Comparison of ENCODE assay signal across 11 cellular contexts in the genomic region with DNA sequence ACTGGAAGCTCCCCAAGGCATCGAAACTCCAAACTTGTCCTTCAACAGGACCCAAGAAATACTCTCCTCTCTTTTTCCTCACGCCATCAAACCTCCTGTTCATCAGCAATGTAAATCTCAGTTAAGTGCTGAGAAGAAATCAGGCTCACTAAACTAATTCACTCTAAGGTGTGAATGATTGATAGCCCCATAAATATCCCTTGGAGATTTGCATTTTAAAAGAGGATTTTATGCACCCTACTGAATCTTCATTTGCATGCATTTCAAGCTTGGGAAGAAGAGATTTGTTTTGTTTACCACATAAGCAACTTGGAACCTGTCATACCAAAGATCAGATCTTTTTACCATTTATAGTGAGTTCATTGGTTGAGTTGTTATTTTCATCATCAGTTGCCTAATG. TPM values are rescaled to one million over a fixed set of nuclear protein-coding genes. Genes with fewer than 3 reads are reported as not detected.
"Had no signal": no experiment of that assay in that cellular context is flagged by ENCODE, and none has a peak within 500 bp of the region (broad histone marks: within the 10 kb centered on the region; RNA-seq: fewer than 3 reads in every experiment).

No MANE protein-coding gene starts in this region.

- H3K27ac ChIP-seq: GM23248, HL-60 had no signal

- H3K36me3 Mint-ChIP-seq: IgD-negative memory B cell had no signal

- H2AFZ ChIP-seq: GM23248 had no signal

- DNase-seq: GM23248, H7, HFFc6, KBM-7 had no signal

- H3K9ac ChIP-seq: GM23248 had no signal

- H3K27ac Mint-ChIP-seq: HFFc6, IgD-negative memory B cell had no signal

- H3K36me3 ChIP-seq: HAP-1 had no signal

- H3K4me3 ChIP-seq: GM23248, HAP-1 had no signal

- ATAC-seq: HCT116, HepG2 had no signal

- H3K4me3 Mint-ChIP-seq: HFFc6 had no signal

- H3K9me3 ChIP-seq: HAP-1 had no signal

RNA-seq across cellular contexts. Expression of a gene that starts 40.3 kb away (rescaled TPM):
- total RNA-seq: GM23248, H4, H7, HepG2, HFFc6, HT1080 had no signal
- polyA plus RNA-seq: GM23248, HepG2, IgD-negative memory B cell had no signal
